5 cellular contexts compared by ENCODE assay signal in the genomic region with DNA sequence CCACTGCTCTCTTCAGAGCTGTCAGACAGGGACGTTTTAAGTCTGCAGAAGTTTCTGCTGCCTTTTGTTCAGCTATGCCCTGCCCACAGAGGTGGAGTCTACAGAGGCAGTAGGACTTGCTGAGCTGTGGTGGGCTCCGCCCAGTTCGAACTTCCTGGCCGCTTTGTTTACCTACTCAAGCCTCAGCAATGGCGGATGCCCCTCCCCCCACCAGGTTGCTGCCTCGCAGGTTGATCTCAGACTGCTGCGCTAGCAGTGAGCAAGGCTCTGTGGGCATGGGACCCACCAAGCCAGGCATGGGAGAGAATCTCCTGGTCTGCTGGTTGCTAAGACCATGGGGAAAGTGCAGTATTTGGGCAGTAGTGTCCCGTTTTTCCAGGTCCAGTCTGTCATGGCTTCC. TPM values are rescaled to one million over a fixed set of nuclear protein-coding genes. Genes with fewer than 3 reads are reported as not detected.
"Had no signal": no experiment of that assay in that cellular context is flagged by ENCODE, and none has a peak within 500 bp of the region (broad histone marks: within the 10 kb centered on the region; RNA-seq: fewer than 3 reads in every experiment).

No MANE protein-coding gene starts in this region.

RNA-seq across cellular contexts. Expression of a gene that starts 17.5 kb away (rescaled TPM):
- total RNA-seq: H1, H9, HT-29 had no signal
- polyA plus RNA-seq: GM23338, H1 had no signal

RNA-seq across cellular contexts. Expression of a gene that starts 51.8 kb away (rescaled TPM):
- total RNA-seq: GM23338, H1, H9, HT-29, IMR-90 had no signal
- polyA plus RNA-seq: GM23338, H1, IMR-90 had no signal
